In genomic region chr9:84216151-84216550, GRCh38 we compare ENCODE assay signal across 11 cellular contexts.
"Had no signal": no experiment of that assay in that cellular context is flagged by ENCODE, and none has a peak within 500 bp of the region (broad histone marks: within the 10 kb centered on the region; RNA-seq: fewer than 3 reads in every experiment).

No MANE protein-coding gene starts in this region.

- H3K9me3 ChIP-seq: ovary had no signal

- H3K27me3 ChIP-seq: cardiac muscle cell, ovary had no signal

- H3K27ac Mint-ChIP-seq: activated CD4-positive, alpha-beta memory T cell treated with anti-CD3 and anti-CD28 coated beads for 36 hours; activated CD8-positive, alpha-beta memory T cell treated with anti-CD3 and anti-CD28 coated beads, Interleukin-2, amount 10 ng/mL, durations not matched to agents 7 days and 5 days; activated naive CD4-positive, alpha-beta T cell treated with anti-CD3 and anti-CD28 coated beads for 36 hours; activated naive CD8-positive, alpha-beta T cell treated with anti-CD3 and anti-CD28 coated beads, Interleukin-2, amount 50 U/mL, for 24 hours; activated T-helper 2 cell treated with anti-CD3 and anti-CD28 coated beads, Interferon-gamma antibody, Interleukin-2, Interleukin-4, amounts not matched to agents 10 μg/mL and 5 μg/mL and 100 μg/mL, durations not matched to agents 14 hours and 24 hours and 36 hours; stimulated activated effector memory CD8-positive, alpha-beta T cell treated with anti-CD3 and anti-CD28 coated beads, Interleukin-12 subunit alpha, Interleukin-12 subunit beta, amount 100 ng/mL, for 72 hours had no signal

- DNase-seq: activated CD4-positive, alpha-beta memory T cell treated with anti-CD3 and anti-CD28 coated beads for 36 hours; activated CD4-positive, alpha-beta T cell treated with anti-CD3 and anti-CD28 coated beads for 1 hour; activated CD8-positive, alpha-beta memory T cell treated with anti-CD3 and anti-CD28 coated beads, Interleukin-2, amount 10 ng/mL, durations not matched to agents 7 days and 5 days; activated naive CD4-positive, alpha-beta T cell treated with anti-CD3 and anti-CD28 coated beads for 36 hours; activated naive CD8-positive, alpha-beta T cell treated with anti-CD3 and anti-CD28 coated beads, Interleukin-2, amount 50 U/mL, for 24 hours; activated T-cell treated with anti-CD3 and anti-CD28 coated beads, Interleukin-2, amount 50 U/mL, for 1 hour; ovary; T-helper 9 cell had no signal

- H3K36me3 ChIP-seq: cardiac muscle cell, ovary had no signal

- H3K27me3 Mint-ChIP-seq: activated CD4-positive, alpha-beta memory T cell treated with anti-CD3 and anti-CD28 coated beads for 36 hours had no signal

- H3K4me1 Mint-ChIP-seq: activated CD8-positive, alpha-beta memory T cell treated with anti-CD3 and anti-CD28 coated beads, Interleukin-2, amount 10 ng/mL, durations not matched to agents 7 days and 5 days; activated naive CD8-positive, alpha-beta T cell treated with anti-CD3 and anti-CD28 coated beads, Interleukin-2, amount 50 U/mL, for 24 hours; stimulated activated effector memory CD8-positive, alpha-beta T cell treated with anti-CD3 and anti-CD28 coated beads, Interleukin-12 subunit alpha, Interleukin-12 subunit beta, amount 100 ng/mL, for 72 hours had no signal

- H3K36me3 Mint-ChIP-seq: activated CD4-positive, alpha-beta memory T cell treated with anti-CD3 and anti-CD28 coated beads for 36 hours; activated CD8-positive, alpha-beta memory T cell treated with anti-CD3 and anti-CD28 coated beads, Interleukin-2, amount 10 ng/mL, durations not matched to agents 7 days and 5 days; stimulated activated effector memory CD8-positive, alpha-beta T cell treated with anti-CD3 and anti-CD28 coated beads, Interleukin-12 subunit alpha, Interleukin-12 subunit beta, amount 100 ng/mL, for 72 hours had no signal

- H3K4me3 Mint-ChIP-seq: activated CD4-positive, alpha-beta memory T cell treated with anti-CD3 and anti-CD28 coated beads for 36 hours; activated CD8-positive, alpha-beta memory T cell treated with anti-CD3 and anti-CD28 coated beads, Interleukin-2, amount 10 ng/mL, durations not matched to agents 7 days and 5 days; activated naive CD4-positive, alpha-beta T cell treated with anti-CD3 and anti-CD28 coated beads for 36 hours; activated naive CD8-positive, alpha-beta T cell treated with anti-CD3 and anti-CD28 coated beads, Interleukin-2, amount 50 U/mL, for 24 hours; stimulated activated effector memory CD8-positive, alpha-beta T cell treated with anti-CD3 and anti-CD28 coated beads, Interleukin-12 subunit alpha, Interleukin-12 subunit beta, amount 100 ng/mL, for 72 hours had no signal

- H3K9me3 Mint-ChIP-seq: activated CD4-positive, alpha-beta memory T cell treated with anti-CD3 and anti-CD28 coated beads for 36 hours; activated naive CD4-positive, alpha-beta T cell treated with anti-CD3 and anti-CD28 coated beads for 36 hours; activated naive CD8-positive, alpha-beta T cell treated with anti-CD3 and anti-CD28 coated beads, Interleukin-2, amount 50 U/mL, for 24 hours; activated T-helper 2 cell treated with anti-CD3 and anti-CD28 coated beads, Interferon-gamma antibody, Interleukin-2, Interleukin-4, amounts not matched to agents 10 μg/mL and 5 μg/mL and 100 μg/mL, durations not matched to agents 14 hours and 24 hours and 36 hours; stimulated activated effector memory CD8-positive, alpha-beta T cell treated with anti-CD3 and anti-CD28 coated beads, Interleukin-12 subunit alpha, Interleukin-12 subunit beta, amount 100 ng/mL, for 72 hours had no signal

- H3K27ac ChIP-seq: cardiac muscle cell, ovary had no signal

- H3K4me3 ChIP-seq: cardiac muscle cell, ovary had no signal
